Comparison of ENCODE assay signal across 21 cellular contexts in genomic region chr17:80365983-80366382, GRCh38. TPM values are rescaled to one million over a fixed set of nuclear protein-coding genes. Genes with fewer than 3 reads are reported as not detected.
DNase-seq lines count a peak whose midpoint lies in the region; ATAC-seq and TF ChIP-seq lines count a peak whose summit lies in the region.
"Had no signal": no experiment of that assay in that cellular context is flagged by ENCODE, and none has a peak within 500 bp of the region (broad histone marks: within the 10 kb centered on the region; RNA-seq: fewer than 3 reads in every experiment).

No MANE protein-coding gene starts in this region.

- H3K4me2 ChIP-seq in BLaER1: peak overlapping the region; percentile 28
- H3K4me2 ChIP-seq: GM23338 had no signal

- no peak for ATAC-seq in activated T-helper 17 cell treated with anti-CD3 and anti-CD28 coated beads, Interleukin-2, amount 50 U/mL, for 72 hours (replicated peaks)
- ATAC-seq in GM18502 (IDR thresholded peaks at IDR 0.05; ENCODE audit: poor library complexity, unreplicated experiment) (no peak), HG03039 (IDR thresholded peaks at IDR 0.05; ENCODE audit: unreplicated experiment) (no peak)
- ATAC-seq: GM23338 had no signal

- H3K36me3 Mint-ChIP-seq in activated T-helper 17 cell treated with anti-CD3 and anti-CD28 coated beads, Interleukin-2, amount 50 U/mL, for 72 hours (ENCODE audit: low read depth): peaks cover 100% of the 10 kb centered on the region

- peak overlapping the region; percentile 4; the same call in 1 of the 2 replicates for H3K9ac ChIP-seq in BLaER1

- DNase-seq in activated effector memory CD4-positive, alpha-beta T cell treated with anti-CD3 and anti-CD28 coated beads, Interleukin-2, amount 50 U/mL, for 16 hours: peak; percentile 59
- no peak for DNase-seq in activated effector memory CD4-positive, alpha-beta T cell treated with Interleukin-2 at 50 U/mL for 16 hours
- peak; percentile 55 for DNase-seq in sigmoid colon
- DNase-seq: C1 segment of cervical spinal cord; Calu3; CD8-positive, alpha-beta memory T cell; DMS153; KG1; NCI-H1105 treated with DMSO at 0.1 percent for 48 hours; NCI-H2029 treated with DMSO at 0.1 percent for 48 hours; NCI-H2171 treated with DMSO at 0.1 percent for 48 hours; NCI-H524 treated with DMSO at 0.1 percent for 48 hours; NCI-H82 had no signal

- no peak for TF ChIP-seq CTCF in sigmoid colon (IDR thresholded peaks at IDR 0.05)

- no peak for TF ChIP-seq EP300 in sigmoid colon (IDR thresholded peaks at IDR 0.05)

- H3K4me3 ChIP-seq in BLaER1 (no peak overlapping the region), sigmoid colon (no peak overlapping the region)
- H3K4me3 ChIP-seq: GM23338, HAP-1, Peyer's patch, SJSA1 had no signal

- H3K36me3 ChIP-seq in BLaER1 (peaks cover 94% of the 10 kb centered on the region), sigmoid colon (peaks cover 47 to 100% (median 75%) of the 10 kb centered on the region in 4 donors)

- no peak for TF ChIP-seq POLR2A in sigmoid colon (IDR thresholded peaks at IDR 0.05)

- intact Hi-C loops in sigmoid colon (cut with DNase I): loop anchor here (10.0 kb wide), 1 partner anchor 171 kb away; no protein-coding TSS in a partner anchor

- H3K9me3 Mint-ChIP-seq in activated T-helper 17 cell treated with anti-CD3 and anti-CD28 coated beads, Interleukin-2, amount 50 U/mL, for 72 hours: no peaks in the 10 kb centered on the region
- H3K9me3 Mint-ChIP-seq: CD8-positive, alpha-beta memory T cell had no signal

- no peaks in the 10 kb centered on the region for H3K27me3 ChIP-seq in BLaER1
- H3K27me3 ChIP-seq in sigmoid colon: no peaks in the 10 kb centered on the region
- H3K27me3 ChIP-seq: Peyer's patch, SJSA1 had no signal

- H3K4me1 ChIP-seq in BLaER1 (peaks cover 9% of the 10 kb centered on the region), sigmoid colon (no peaks in the 10 kb centered on the region)
- H3K4me1 ChIP-seq: HAP-1, Peyer's patch, SJSA1 had no signal

- H3K9me3 ChIP-seq in BLaER1 (peaks cover 4% of the 10 kb centered on the region), sigmoid colon (no peaks in the 10 kb centered on the region)
- H3K9me3 ChIP-seq: HAP-1, Peyer's patch had no signal

- H3K27ac ChIP-seq in BLaER1 (no peak overlapping the region), sigmoid colon (no peak overlapping the region)
- H3K27ac ChIP-seq: Peyer's patch, SJSA1 had no signal

- peaks cover 7% of the 10 kb centered on the region; the same call in 1 of the 2 replicates for H4K20me1 ChIP-seq in BLaER1

- no peak overlapping the region for H3K4me3 Mint-ChIP-seq in activated T-helper 17 cell treated with anti-CD3 and anti-CD28 coated beads, Interleukin-2, amount 50 U/mL, for 72 hours
- H3K4me3 Mint-ChIP-seq: CD8-positive, alpha-beta memory T cell; GM23338 had no signal

- peak overlapping the region; percentile 48 for H3K27ac Mint-ChIP-seq in activated T-helper 17 cell treated with anti-CD3 and anti-CD28 coated beads, Interleukin-2, amount 50 U/mL, for 72 hours
- H3K27ac Mint-ChIP-seq: GM23338 had no signal

- no peaks in the 10 kb centered on the region for H3K27me3 Mint-ChIP-seq in activated T-helper 17 cell treated with anti-CD3 and anti-CD28 coated beads, Interleukin-2, amount 50 U/mL, for 72 hours
- H3K27me3 Mint-ChIP-seq: CD8-positive, alpha-beta memory T cell had no signal

- 87 to 92% methylated on average over 11 of the region's 11 CpGs for WGBS in sigmoid colon, 2 donors

- H3K4me1 Mint-ChIP-seq in activated T-helper 17 cell treated with anti-CD3 and anti-CD28 coated beads, Interleukin-2, amount 50 U/mL, for 72 hours: no peaks in the 10 kb centered on the region
- H3K4me1 Mint-ChIP-seq: CD8-positive, alpha-beta memory T cell; GM23338 had no signal

RNA-seq across cellular contexts. Expression of gene ENDOV, which starts 49.0 kb away (rescaled TPM):
- total RNA-seq in activated T-helper 17 cell treated with anti-CD3 and anti-CD28 coated beads, Interleukin-2, amount 50 U/mL, for 72 hours: 10 to 100 TPM in 1 of 2 donors, 1 to 10 TPM in 1; 9.7 to 20.1 TPM
- 10 to 100 TPM in 3 of 4 donors, 1 to 10 TPM in 1; 9.5 to 23.5 (median 16.7) TPM for total RNA-seq in sigmoid colon
- 10 to 100 TPM; 14.1 to 18.6 (median 17.4) TPM for polyA plus RNA-seq in sigmoid colon
